1 cellular context compared by ENCODE assay signal in the genomic region with DNA sequence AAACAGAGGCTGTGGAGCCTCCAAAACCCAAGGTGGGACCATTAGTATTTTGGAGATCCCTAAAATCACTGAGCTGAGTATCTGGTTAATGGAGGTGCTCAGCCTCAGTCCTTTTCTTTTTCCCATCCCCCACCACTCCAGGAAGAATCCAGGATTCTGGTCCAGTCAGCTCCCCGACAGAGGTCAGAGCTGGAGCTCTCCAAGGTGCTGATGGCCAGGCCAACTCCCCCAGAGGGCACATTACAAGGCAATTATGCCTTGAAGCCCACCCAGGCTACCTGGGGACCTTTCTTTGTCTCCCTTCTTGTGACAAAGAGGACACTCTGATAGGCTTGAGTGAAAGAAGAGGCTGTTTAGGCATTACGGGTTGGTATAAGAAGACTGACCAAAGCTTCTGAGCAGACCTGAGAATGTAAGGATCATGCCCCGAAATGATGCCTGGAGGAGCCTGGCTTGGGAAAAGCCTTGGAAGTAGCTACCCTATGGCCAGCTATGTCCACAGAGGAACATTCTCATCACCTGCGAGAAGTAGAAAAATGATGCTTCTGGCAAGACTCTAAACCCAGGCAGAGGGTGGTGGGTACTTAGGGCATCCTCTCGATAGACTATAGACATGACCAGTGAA.
TF ChIP-seq lines count a peak whose summit lies in the region.

No MANE protein-coding gene starts in this region.

TF ChIP-seq in HepG2, 621 proteins besides CTCF, POLR2A, EP300 and RAD21 (continued from another document and continues in another):
- TF ChIP-seq, protein P1, sequence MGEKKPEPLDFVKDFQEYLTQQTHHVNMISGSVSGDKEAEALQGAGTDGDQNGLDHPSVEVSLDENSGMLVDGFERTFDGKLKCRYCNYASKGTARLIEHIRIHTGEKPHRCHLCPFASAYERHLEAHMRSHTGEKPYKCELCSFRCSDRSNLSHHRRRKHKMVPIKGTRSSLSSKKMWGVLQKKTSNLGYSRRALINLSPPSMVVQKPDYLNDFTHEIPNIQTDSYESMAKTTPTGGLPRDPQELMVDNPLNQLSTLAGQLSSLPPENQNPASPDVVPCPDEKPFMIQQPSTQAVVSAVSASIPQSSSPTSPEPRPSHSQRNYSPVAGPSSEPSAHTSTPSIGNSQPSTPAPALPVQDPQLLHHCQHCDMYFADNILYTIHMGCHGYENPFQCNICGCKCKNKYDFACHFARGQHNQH (CRISPR knock-in tag; IDR thresholded peaks at IDR 0.05): peak; percentile 48; the same call in 1 of the 2 replicates
- 0 out of 2 replicates have a peak, but pooled peaks have one; percentile 37 for TF ChIP-seq ZNF563 (CRISPR knock-in tag; IDR thresholded peaks at IDR 0.05)
- peak; percentile 53; the same call in 1 of the 2 replicates for TF ChIP-seq ZNF891 (CRISPR knock-in tag; IDR thresholded peaks at IDR 0.05)
- TF ChIP-seq, protein P2, sequence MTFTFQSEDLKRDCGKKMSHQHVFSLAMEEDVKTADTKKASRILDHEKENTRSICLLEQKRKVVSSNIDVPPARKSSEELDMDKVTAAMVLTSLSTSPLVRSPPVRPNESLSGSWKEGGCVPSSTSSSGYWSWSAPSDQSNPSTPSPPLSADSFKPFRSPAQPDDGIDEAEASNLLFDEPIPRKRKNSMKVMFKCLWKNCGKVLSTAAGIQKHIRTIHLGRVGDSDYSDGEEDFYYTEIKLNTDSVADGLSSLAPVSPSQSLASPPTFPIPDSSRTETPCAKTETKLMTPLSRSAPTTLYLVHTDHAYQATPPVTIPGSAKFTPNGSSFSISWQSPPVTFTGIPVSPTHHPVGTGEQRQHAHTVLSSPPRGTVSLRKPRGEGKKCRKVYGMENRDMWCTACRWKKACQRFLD (CRISPR knock-in tag; IDR thresholded peaks at IDR 0.05; ENCODE audit: borderline replicate concordance): no peak
- TF ChIP-seq ZNF441 (CRISPR knock-in tag; IDR thresholded peaks at IDR 0.05; ENCODE audit: borderline replicate concordance): peak; percentile 83
- TF ChIP-seq, protein P3, sequence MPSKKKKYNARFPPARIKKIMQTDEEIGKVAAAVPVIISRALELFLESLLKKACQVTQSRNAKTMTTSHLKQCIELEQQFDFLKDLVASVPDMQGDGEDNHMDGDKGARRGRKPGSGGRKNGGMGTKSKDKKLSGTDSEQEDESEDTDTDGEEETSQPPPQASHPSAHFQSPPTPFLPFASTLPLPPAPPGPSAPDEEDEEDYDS (CRISPR knock-in tag; IDR thresholded peaks at IDR 0.05): 0 out of 2 replicates have a peak, but pooled peaks have one; percentile 33
- 0 out of 2 replicates have a peak, but pooled peaks have one; percentile 56 for TF ChIP-seq GPN1 (CRISPR knock-in tag; IDR thresholded peaks at IDR 0.05; ENCODE audit: borderline replicate concordance)
- TF ChIP-seq, protein P4, sequence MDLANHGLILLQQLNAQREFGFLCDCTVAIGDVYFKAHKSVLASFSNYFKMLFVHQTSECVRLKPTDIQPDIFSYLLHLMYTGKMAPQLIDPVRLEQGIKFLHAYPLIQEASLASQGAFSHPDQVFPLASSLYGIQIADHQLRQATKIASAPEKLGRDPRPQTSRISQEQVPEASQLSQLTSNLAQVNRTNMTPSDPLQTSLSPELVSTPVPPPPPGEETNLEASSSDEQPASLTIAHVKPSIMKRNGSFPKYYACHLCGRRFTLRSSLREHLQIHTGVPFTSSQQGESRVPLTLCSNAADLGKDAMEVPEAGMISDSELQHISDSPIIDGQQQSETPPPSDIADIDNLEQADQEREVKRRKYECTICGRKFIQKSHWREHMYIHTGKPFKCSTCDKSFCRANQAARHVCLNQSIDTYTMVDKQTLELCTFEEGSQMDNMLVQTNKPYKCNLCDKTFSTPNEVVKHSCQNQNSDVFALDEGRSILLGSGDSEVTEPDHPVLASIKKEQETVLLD (CRISPR knock-in tag; IDR thresholded peaks at IDR 0.05; ENCODE audit: low read depth): no peak
- TF ChIP-seq, protein P5, sequence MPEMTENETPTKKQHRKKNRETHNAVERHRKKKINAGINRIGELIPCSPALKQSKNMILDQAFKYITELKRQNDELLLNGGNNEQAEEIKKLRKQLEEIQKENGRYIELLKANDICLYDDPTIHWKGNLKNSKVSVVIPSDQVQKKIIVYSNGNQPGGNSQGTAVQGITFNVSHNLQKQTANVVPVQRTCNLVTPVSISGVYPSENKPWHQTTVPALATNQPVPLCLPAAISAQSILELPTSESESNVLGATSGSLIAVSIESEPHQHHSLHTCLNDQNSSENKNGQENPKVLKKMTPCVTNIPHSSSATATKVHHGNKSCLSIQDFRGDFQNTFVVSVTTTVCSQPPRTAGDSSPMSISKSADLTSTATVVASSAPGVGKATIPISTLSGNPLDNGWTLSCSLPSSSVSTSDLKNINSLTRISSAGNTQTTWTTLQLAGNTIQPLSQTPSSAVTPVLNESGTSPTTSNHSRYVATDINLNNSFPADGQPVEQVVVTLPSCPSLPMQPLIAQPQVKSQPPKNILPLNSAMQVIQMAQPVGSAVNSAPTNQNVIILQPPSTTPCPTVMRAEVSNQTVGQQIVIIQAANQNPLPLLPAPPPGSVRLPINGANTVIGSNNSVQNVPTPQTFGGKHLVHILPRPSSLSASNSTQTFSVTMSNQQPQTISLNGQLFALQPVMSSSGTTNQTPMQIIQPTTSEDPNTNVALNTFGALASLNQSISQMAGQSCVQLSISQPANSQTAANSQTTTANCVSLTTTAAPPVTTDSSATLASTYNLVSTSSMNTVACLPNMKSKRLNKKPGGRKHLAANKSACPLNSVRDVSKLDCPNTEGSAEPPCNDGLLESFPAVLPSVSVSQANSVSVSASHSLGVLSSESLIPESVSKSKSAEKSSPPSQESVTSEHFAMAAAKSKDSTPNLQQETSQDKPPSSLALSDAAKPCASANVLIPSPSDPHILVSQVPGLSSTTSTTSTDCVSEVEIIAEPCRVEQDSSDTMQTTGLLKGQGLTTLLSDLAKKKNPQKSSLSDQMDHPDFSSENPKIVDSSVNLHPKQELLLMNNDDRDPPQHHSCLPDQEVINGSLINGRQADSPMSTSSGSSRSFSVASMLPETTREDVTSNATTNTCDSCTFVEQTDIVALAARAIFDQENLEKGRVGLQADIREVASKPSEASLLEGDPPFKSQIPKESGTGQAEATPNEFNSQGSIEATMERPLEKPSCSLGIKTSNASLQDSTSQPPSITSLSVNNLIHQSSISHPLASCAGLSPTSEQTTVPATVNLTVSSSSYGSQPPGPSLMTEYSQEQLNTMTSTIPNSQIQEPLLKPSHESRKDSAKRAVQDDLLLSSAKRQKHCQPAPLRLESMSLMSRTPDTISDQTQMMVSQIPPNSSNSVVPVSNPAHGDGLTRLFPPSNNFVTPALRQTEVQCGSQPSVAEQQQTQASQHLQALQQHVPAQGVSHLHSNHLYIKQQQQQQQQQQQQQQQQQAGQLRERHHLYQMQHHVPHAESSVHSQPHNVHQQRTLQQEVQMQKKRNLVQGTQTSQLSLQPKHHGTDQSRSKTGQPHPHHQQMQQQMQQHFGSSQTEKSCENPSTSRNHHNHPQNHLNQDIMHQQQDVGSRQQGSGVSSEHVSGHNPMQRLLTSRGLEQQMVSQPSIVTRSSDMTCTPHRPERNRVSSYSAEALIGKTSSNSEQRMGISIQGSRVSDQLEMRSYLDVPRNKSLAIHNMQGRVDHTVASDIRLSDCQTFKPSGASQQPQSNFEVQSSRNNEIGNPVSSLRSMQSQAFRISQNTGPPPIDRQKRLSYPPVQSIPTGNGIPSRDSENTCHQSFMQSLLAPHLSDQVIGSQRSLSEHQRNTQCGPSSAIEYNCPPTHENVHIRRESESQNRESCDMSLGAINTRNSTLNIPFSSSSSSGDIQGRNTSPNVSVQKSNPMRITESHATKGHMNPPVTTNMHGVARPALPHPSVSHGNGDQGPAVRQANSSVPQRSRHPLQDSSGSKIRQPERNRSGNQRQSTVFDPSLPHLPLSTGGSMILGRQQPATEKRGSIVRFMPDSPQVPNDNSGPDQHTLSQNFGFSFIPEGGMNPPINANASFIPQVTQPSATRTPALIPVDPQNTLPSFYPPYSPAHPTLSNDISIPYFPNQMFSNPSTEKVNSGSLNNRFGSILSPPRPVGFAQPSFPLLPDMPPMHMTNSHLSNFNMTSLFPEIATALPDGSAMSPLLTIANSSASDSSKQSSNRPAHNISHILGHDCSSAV (CRISPR knock-in tag; IDR thresholded peaks at IDR 0.05; ENCODE audit: borderline replicate concordance): no peak
- no peak for TF ChIP-seq NBN (conservative IDR thresholded peaks at IDR 0.05)
- TF ChIP-seq ZNF850 (CRISPR knock-in tag; conservative IDR thresholded peaks at IDR 0.05): no peak
- peak; percentile 68; the same call in 1 of the 2 replicates for TF ChIP-seq ZNF331 (CRISPR knock-in tag; IDR thresholded peaks at IDR 0.05)
- 0 out of 2 replicates have a peak, but pooled peaks have one; percentile 31 for TF ChIP-seq FOXC1 (CRISPR knock-in tag; IDR thresholded peaks at IDR 0.05; ENCODE audit: borderline replicate concordance)
- TF ChIP-seq KLF16 (CRISPR knock-in tag; IDR thresholded peaks at IDR 0.05): peak in 1 of 2 experiments; percentile 46; a peak in 1 of 4 replicates
- no peak for TF ChIP-seq STAG1 (CRISPR knock-in tag; IDR thresholded peaks at IDR 0.05)
- 0 out of 2 replicates have a peak, but pooled peaks have one; percentile 48 for TF ChIP-seq WIZ (CRISPR knock-in tag; IDR thresholded peaks at IDR 0.05)
- TF ChIP-seq ZNF557 (CRISPR knock-in tag; IDR thresholded peaks at IDR 0.05): 0 out of 2 replicates have a peak, but pooled peaks have one; percentile 30
- TF ChIP-seq EHMT2 (IDR thresholded peaks at IDR 0.05; ENCODE audit: borderline replicate concordance, low read depth, low read length): peak; percentile 98
- 0 out of 2 replicates have a peak, but pooled peaks have one; percentile 41 for TF ChIP-seq ZSCAN31 (CRISPR knock-in tag; IDR thresholded peaks at IDR 0.05; ENCODE audit: low read depth)
- TF ChIP-seq RARA (CRISPR knock-in tag; IDR thresholded peaks at IDR 0.05): peak; percentile 25; the same call in 1 of the 2 replicates
- TF ChIP-seq, protein P6, sequence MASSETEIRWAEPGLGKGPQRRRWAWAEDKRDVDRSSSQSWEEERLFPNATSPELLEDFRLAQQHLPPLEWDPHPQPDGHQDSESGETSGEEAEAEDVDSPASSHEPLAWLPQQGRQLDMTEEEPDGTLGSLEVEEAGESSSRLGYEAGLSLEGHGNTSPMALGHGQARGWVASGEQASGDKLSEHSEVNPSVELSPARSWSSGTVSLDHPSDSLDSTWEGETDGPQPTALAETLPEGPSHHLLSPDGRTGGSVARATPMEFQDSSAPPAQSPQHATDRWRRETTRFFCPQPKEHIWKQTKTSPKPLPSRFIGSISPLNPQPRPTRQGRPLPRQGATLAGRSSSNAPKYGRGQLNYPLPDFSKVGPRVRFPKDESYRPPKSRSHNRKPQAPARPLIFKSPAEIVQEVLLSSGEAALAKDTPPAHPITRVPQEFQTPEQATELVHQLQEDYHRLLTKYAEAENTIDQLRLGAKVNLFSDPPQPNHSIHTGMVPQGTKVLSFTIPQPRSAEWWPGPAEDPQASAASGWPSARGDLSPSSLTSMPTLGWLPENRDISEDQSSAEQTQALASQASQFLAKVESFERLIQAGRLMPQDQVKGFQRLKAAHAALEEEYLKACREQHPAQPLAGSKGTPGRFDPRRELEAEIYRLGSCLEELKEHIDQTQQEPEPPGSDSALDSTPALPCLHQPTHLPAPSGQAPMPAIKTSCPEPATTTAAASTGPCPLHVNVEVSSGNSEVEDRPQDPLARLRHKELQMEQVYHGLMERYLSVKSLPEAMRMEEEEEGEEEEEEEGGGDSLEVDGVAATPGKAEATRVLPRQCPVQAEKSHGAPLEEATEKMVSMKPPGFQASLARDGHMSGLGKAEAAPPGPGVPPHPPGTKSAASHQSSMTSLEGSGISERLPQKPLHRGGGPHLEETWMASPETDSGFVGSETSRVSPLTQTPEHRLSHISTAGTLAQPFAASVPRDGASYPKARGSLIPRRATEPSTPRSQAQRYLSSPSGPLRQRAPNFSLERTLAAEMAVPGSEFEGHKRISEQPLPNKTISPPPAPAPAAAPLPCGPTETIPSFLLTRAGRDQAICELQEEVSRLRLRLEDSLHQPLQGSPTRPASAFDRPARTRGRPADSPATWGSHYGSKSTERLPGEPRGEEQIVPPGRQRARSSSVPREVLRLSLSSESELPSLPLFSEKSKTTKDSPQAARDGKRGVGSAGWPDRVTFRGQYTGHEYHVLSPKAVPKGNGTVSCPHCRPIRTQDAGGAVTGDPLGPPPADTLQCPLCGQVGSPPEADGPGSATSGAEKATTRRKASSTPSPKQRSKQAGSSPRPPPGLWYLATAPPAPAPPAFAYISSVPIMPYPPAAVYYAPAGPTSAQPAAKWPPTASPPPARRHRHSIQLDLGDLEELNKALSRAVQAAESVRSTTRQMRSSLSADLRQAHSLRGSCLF (CRISPR knock-in tag; IDR thresholded peaks at IDR 0.05; ENCODE audit: borderline replicate concordance): no peak
- TF ChIP-seq, protein P7, sequence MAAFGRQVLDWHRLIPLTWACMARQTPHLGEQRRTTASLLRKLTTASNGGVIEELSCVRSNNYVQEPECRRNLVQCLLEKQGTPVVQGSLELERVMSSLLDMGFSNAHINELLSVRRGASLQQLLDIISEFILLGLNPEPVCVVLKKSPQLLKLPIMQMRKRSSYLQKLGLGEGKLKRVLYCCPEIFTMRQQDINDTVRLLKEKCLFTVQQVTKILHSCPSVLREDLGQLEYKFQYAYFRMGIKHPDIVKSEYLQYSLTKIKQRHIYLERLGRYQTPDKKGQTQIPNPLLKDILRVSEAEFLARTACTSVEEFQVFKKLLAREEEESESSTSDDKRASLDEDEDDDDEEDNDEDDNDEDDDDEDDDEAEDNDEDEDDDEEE (CRISPR knock-in tag; IDR thresholded peaks at IDR 0.05): 0 out of 2 replicates have a peak, but pooled peaks have one; percentile 69
- TF ChIP-seq CENPT (CRISPR knock-in tag; IDR thresholded peaks at IDR 0.05; ENCODE audit: low read depth): no peak
- 0 out of 2 replicates have a peak, but pooled peaks have one; percentile 34 for TF ChIP-seq SAP130 (CRISPR knock-in tag; IDR thresholded peaks at IDR 0.05; ENCODE audit: low read depth)
- TF ChIP-seq, protein P8, sequence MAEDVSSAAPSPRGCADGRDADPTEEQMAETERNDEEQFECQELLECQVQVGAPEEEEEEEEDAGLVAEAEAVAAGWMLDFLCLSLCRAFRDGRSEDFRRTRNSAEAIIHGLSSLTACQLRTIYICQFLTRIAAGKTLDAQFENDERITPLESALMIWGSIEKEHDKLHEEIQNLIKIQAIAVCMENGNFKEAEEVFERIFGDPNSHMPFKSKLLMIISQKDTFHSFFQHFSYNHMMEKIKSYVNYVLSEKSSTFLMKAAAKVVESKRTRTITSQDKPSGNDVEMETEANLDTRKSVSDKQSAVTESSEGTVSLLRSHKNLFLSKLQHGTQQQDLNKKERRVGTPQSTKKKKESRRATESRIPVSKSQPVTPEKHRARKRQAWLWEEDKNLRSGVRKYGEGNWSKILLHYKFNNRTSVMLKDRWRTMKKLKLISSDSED (CRISPR knock-in tag; IDR thresholded peaks at IDR 0.05): no peak
- no peak for TF ChIP-seq MEIS1 (CRISPR knock-in tag; IDR thresholded peaks at IDR 0.05; ENCODE audit: borderline replicate concordance)
- no peak for TF ChIP-seq YY1 (IDR thresholded peaks at IDR 0.05; ENCODE audit: insufficient read depth, insufficient replicate concordance, low read depth, low read length)
- no peak for TF ChIP-seq SOX13 (IDR thresholded peaks at IDR 0.05)
- peak in 1 of 2 experiments; percentile 39; a peak in 1 of 4 replicates for TF ChIP-seq SOX13 (CRISPR knock-in tag; conservative IDR thresholded peaks at IDR 0.05 in 1 of 2, IDR thresholded peaks at IDR 0.05 in 1 of 2)
- TF ChIP-seq KAT7 (CRISPR knock-in tag; IDR thresholded peaks at IDR 0.05; ENCODE audit: borderline replicate concordance): no peak
- TF ChIP-seq ZNF841 (CRISPR knock-in tag; IDR thresholded peaks at IDR 0.05; ENCODE audit: borderline replicate concordance): 0 out of 2 replicates have a peak, but pooled peaks have one; percentile 47
- TF ChIP-seq ZNF263 (CRISPR knock-in tag; IDR thresholded peaks at IDR 0.05): 0 out of 2 replicates have a peak, but pooled peaks have one; percentile 32
- no peak for TF ChIP-seq NCOA1 (CRISPR knock-in tag; IDR thresholded peaks at IDR 0.05)
- TF ChIP-seq ERF (CRISPR knock-in tag; IDR thresholded peaks at IDR 0.05): peak; percentile 74
